Comparison of ENCODE assay signal across 10 cellular contexts in the genomic region with DNA sequence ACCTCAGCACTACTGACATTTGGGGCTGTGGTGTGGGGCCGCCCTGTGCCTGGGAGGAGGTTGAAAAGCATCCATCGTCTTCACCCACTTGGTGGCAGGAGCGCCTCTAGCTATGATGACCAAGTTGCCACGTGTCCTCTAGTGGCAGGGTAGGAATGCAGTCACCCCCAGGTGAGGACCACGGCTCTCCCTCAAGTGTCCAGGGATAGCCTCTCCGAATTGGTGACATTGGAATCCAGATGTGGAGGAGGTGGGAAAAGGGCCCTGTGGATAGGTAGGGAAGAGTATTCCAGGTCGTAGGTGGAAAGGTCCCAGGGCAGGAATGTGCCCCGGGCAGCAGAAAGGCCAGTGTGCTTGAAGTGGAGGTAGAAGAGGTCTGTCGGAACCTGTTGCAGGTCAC. TPM values are rescaled to one million over a fixed set of nuclear protein-coding genes. Genes with fewer than 3 reads are reported as not detected.
A peak's percentile ranks its signal among the peaks of the same experiment; 100 is the strongest.
DNase-seq lines count a peak whose midpoint lies in the region; ATAC-seq and TF ChIP-seq lines count a peak whose summit lies in the region.
"Had no signal": no experiment of that assay in that cellular context is flagged by ENCODE, and none has a peak within 500 bp of the region (broad histone marks: within the 10 kb centered on the region; RNA-seq: fewer than 3 reads in every experiment).

No MANE protein-coding gene starts in this region.

- no peak overlapping the region for H3K4me3 ChIP-seq in Karpas-422 (ENCODE audit: low read length)
- H3K4me3 ChIP-seq in smooth muscle cell: no peak overlapping the region
- H3K4me3 ChIP-seq: vagina had no signal

- H3K27me3 ChIP-seq in Karpas-422 (ENCODE audit: low read length) (no peaks in the 10 kb centered on the region), smooth muscle cell (ENCODE audit: low read depth) (no peaks in the 10 kb centered on the region)
- H3K27me3 ChIP-seq: vagina had no signal

- H3K9ac ChIP-seq in Karpas-422 (ENCODE audit: low read length) (no peak overlapping the region), smooth muscle cell (ENCODE audit: low read depth) (no peak overlapping the region)
- H3K9ac ChIP-seq: KMS-11 had no signal

- WGBS in smooth muscle cell (ENCODE audit: low lambda C conversion rate): 49% methylated on average over 9 of the region's 9 CpGs

- no peak for ATAC-seq in GM21717 (IDR thresholded peaks at IDR 0.05; ENCODE audit: unreplicated experiment)
- ATAC-seq in HG03045 (IDR thresholded peaks at IDR 0.05; ENCODE audit: unreplicated experiment): no peak

- no peak overlapping the region for H3K4me3 Mint-ChIP-seq in activated naive CD4-positive, alpha-beta T cell treated with anti-CD3 and anti-CD28 coated beads, Interleukin-2, amount 10 ng/mL, durations not matched to agents 7 days and 5 days

- no peak overlapping the region for H3K4me2 ChIP-seq in Karpas-422 (ENCODE audit: low read depth, low read length, poor library complexity, severe bottlenecking)
- no peak overlapping the region for H3K4me2 ChIP-seq in smooth muscle cell
- H3K4me2 ChIP-seq: KMS-11 had no signal

- H4K20me1 ChIP-seq in Karpas-422 (ENCODE audit: insufficient read depth, low read depth, low read length) (no peaks in the 10 kb centered on the region), smooth muscle cell (ENCODE audit: low read depth) (no peaks in the 10 kb centered on the region)

- H3K4me1 ChIP-seq in Karpas-422 (ENCODE audit: low read length): no peaks in the 10 kb centered on the region
- H3K4me1 ChIP-seq in smooth muscle cell (ENCODE audit: low read depth): no peaks in the 10 kb centered on the region
- H3K4me1 ChIP-seq: vagina had no signal

- H3K79me2 ChIP-seq in Karpas-422 (ENCODE audit: low read length) (no peaks in the 10 kb centered on the region), smooth muscle cell (ENCODE audit: low read depth) (no peaks in the 10 kb centered on the region)

- H3K9me3 ChIP-seq in Karpas-422 (ENCODE audit: low read length): no peaks in the 10 kb centered on the region
- H3K9me3 ChIP-seq in smooth muscle cell (replicated peaks; ENCODE audit: low read depth): no peaks in the 10 kb centered on the region
- H3K9me3 ChIP-seq: vagina had no signal

- DNase-seq in activated naive CD4-positive, alpha-beta T cell treated with Interleukin-2 at 50 U/mL for 16 hours: peak; percentile 23
- DNase-seq in activated naive CD4-positive, alpha-beta T cell treated with anti-CD3 and anti-CD28 coated beads, Interleukin-2, amount 10 ng/mL, durations not matched to agents 7 days and 5 days: no peak
- DNase-seq in Karpas-422 (peak; percentile 53), cerebellar cortex (ENCODE audit: low spot score) (peak; percentile 18), smooth muscle cell (lab: John Stamatoyannopoulos, UW; ENCODE audit: unreplicated experiment) (no peak), HEK293T (ENCODE audit: extremely low spot score) (no peak)

- CTCF ChIA-PET in activated naive CD4-positive, alpha-beta T cell treated with anti-CD3 and anti-CD28 coated beads, Interleukin-2, amount 10 ng/mL, durations not matched to agents 7 days and 5 days (lab: Charles Lee): no interaction called here
- CTCF ChIA-PET in HEK293T (lab: Yijun Ruan, JAX): no interaction called here

- H3K36me3 Mint-ChIP-seq in activated naive CD4-positive, alpha-beta T cell treated with anti-CD3 and anti-CD28 coated beads, Interleukin-2, amount 10 ng/mL, durations not matched to agents 7 days and 5 days: peaks cover 40% of the 10 kb centered on the region

- no peaks in the 10 kb centered on the region for H3K9me2 ChIP-seq in Karpas-422 (replicated peaks; ENCODE audit: insufficient read depth, low read length)

- H3F3A ChIP-seq in smooth muscle cell (ENCODE audit: low read depth): no peaks in the 10 kb centered on the region

- no peak overlapping the region for H3K27ac Mint-ChIP-seq in activated naive CD4-positive, alpha-beta T cell treated with anti-CD3 and anti-CD28 coated beads, Interleukin-2, amount 10 ng/mL, durations not matched to agents 7 days and 5 days

- H3K27ac ChIP-seq in Karpas-422 (ENCODE audit: low read length): no peak overlapping the region
- H3K27ac ChIP-seq in smooth muscle cell (ENCODE audit: low read depth): peak overlapping the region; percentile 35
- H3K27ac ChIP-seq: KMS-11, vagina had no signal

- TF ChIP-seq CTCF in smooth muscle cell (IDR thresholded peaks at IDR 0.05; ENCODE audit: borderline replicate concordance, insufficient read depth, poor library complexity, severe bottlenecking): no peak

- no peaks in the 10 kb centered on the region for H3K27me3 Mint-ChIP-seq in activated naive CD4-positive, alpha-beta T cell treated with anti-CD3 and anti-CD28 coated beads, Interleukin-2, amount 10 ng/mL, durations not matched to agents 7 days and 5 days

- POLR2A ChIA-PET in HEK293T (lab: Yijun Ruan, JAX): no interaction called here

- H2AFZ ChIP-seq in Karpas-422 (ENCODE audit: low read length) (no peak overlapping the region), smooth muscle cell (ENCODE audit: low read depth) (no peak overlapping the region)

- H3K9me3 Mint-ChIP-seq in activated naive CD4-positive, alpha-beta T cell treated with anti-CD3 and anti-CD28 coated beads, Interleukin-2, amount 10 ng/mL, durations not matched to agents 7 days and 5 days: no peaks in the 10 kb centered on the region

- H3K36me3 ChIP-seq in Karpas-422 (ENCODE audit: insufficient read depth, low read length): no peaks in the 10 kb centered on the region
- no peaks in the 10 kb centered on the region for H3K36me3 ChIP-seq in smooth muscle cell (ENCODE audit: low read depth)
- H3K36me3 ChIP-seq: vagina had no signal

- no peaks in the 10 kb centered on the region for H3K4me1 Mint-ChIP-seq in activated naive CD4-positive, alpha-beta T cell treated with anti-CD3 and anti-CD28 coated beads, Interleukin-2, amount 10 ng/mL, durations not matched to agents 7 days and 5 days

TF ChIP-seq in HEK293T, 16 proteins besides CTCF, POLR2A, EP300 and RAD21:
- TF ChIP-seq BHLHE40 (IDR thresholded peaks at IDR 0.05; ENCODE audit: borderline replicate concordance) (no peak), ZNF384 (IDR thresholded peaks at IDR 0.05) (no peak), NFRKB (IDR thresholded peaks at IDR 0.05) (no peak), FOXM1 (IDR thresholded peaks at IDR 0.05; ENCODE audit: borderline replicate concordance) (no peak), ELF4 (IDR thresholded peaks at IDR 0.05) (no peak), L3MBTL2 (conservative IDR thresholded peaks at IDR 0.05) (no peak), HDGF (IDR thresholded peaks at IDR 0.05; ENCODE audit: borderline replicate concordance) (no peak), SP1 (IDR thresholded peaks at IDR 0.05) (no peak), LEF1 (IDR thresholded peaks at IDR 0.05; ENCODE audit: borderline replicate concordance) (no peak), TARDBP (IDR thresholded peaks at IDR 0.05) (no peak), CTBP1 (IDR thresholded peaks at IDR 0.05; ENCODE audit: borderline replicate concordance) (no peak), ARNT (IDR thresholded peaks at IDR 0.05) (no peak), FOXK2 (IDR thresholded peaks at IDR 0.05) (no peak), FOXA1 (IDR thresholded peaks at IDR 0.05) (no peak), SUZ12 (IDR thresholded peaks at IDR 0.05) (no peak)
- TF ChIP-seq, protein P1, sequence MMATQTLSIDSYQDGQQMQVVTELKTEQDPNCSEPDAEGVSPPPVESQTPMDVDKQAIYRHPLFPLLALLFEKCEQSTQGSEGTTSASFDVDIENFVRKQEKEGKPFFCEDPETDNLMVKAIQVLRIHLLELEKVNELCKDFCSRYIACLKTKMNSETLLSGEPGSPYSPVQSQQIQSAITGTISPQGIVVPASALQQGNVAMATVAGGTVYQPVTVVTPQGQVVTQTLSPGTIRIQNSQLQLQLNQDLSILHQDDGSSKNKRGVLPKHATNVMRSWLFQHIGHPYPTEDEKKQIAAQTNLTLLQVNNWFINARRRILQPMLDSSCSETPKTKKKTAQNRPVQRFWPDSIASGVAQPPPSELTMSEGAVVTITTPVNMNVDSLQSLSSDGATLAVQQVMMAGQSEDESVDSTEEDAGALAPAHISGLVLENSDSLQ (IDR thresholded peaks at IDR 0.05): no peak

RNA-seq across cellular contexts. Expression of a gene that starts 37.6 kb away (rescaled TPM):
- 9.4 and 21.8 TPM in 2 replicates for total RNA-seq in Karpas-422 (2014; rRNA removed; shearing (Covaris generic); ENCODE audit: low replicate concordance)
- 18.0 and 24.0 TPM in 2 replicates for total RNA-seq in smooth muscle cell
- polyA plus RNA-seq in smooth muscle cell: 18.8 and 26.0 TPM in 2 replicates

Comparison
In these comparisons a context has a peak if more than half of its experiments do, and no peak if none do; other contexts are left out.
1. DNase-seq: peak in activated naive CD4-positive, alpha-beta T cell treated with Interleukin-2 at 50 U/mL for 16 hours (single experiment), Karpas-422 (single experiment) and cerebellar cortex (single experiment); none in activated naive CD4-positive, alpha-beta T cell treated with anti-CD3 and anti-CD28 coated beads, Interleukin-2, amount 10 ng/mL, durations not matched to agents 7 days and 5 days (single experiment), smooth muscle cell (single experiment) and HEK293T (single experiment).